In genomic region chr20:40275738-40276137, GRCh38 we compare ENCODE assay signal across 15 cellular contexts.
DNase-seq lines count a peak whose midpoint lies in the region; ATAC-seq and TF ChIP-seq lines count a peak whose summit lies in the region.
"Had no signal": no experiment of that assay in that cellular context is flagged by ENCODE, and none has a peak within 500 bp of the region (broad histone marks: within the 10 kb centered on the region; RNA-seq: fewer than 3 reads in every experiment).

No MANE protein-coding gene starts in this region.

- H2BK12ac ChIP-seq in neuronal stem cell (ENCODE audit: low read length), result no peak overlapping the region

- H4K91ac ChIP-seq in neuronal stem cell (ENCODE audit: low read depth, low read length, poor library complexity), result no peak overlapping the region

- H3K14ac ChIP-seq in neuronal stem cell (ENCODE audit: low read length), result no peak overlapping the region

- no peak overlapping the region for H3K4ac ChIP-seq in neuronal stem cell (ENCODE audit: low read length)

- peak overlapping the region; percentile 57 for H3K27ac Mint-ChIP-seq in endodermal cell

- no peak overlapping the region for H3K18ac ChIP-seq in neuronal stem cell (ENCODE audit: low read length)

- H3K9me3 ChIP-seq in endodermal cell (ENCODE audit: control insufficient read depth, low read length) (no peaks in the 10 kb centered on the region), neuronal stem cell (replicated peaks in 1 of 2; ENCODE audit: control insufficient read depth in 2 of 2, insufficient read depth in 1 of 2, low read depth in 1 of 2, low read length in 2 of 2) (peaks cover 0 to 2% of the 10 kb centered on the region in 2 donors), esophagus squamous epithelium (no peaks in the 10 kb centered on the region)
- H3K9me3 ChIP-seq: BLaER1 treated with 17β-estradiol and CSF1 and Interleukin-3, amounts not matched to agents 10 nM and 100 nM had no signal

- no peak overlapping the region for H2BK120ac ChIP-seq in neuronal stem cell (ENCODE audit: low read depth, low read length)

- peaks cover 87% of the 10 kb centered on the region for H3K4me1 Mint-ChIP-seq in endodermal cell

- H3K27me3 Mint-ChIP-seq in endodermal cell (ENCODE audit: insufficient read depth), result no peaks in the 10 kb centered on the region

- H3K27me3 ChIP-seq in endodermal cell (ENCODE audit: control insufficient read depth, insufficient read depth, low read length, poor library complexity, severe bottlenecking), result no peaks in the 10 kb centered on the region
- no peaks in the 10 kb centered on the region for H3K27me3 ChIP-seq in neuronal stem cell (ENCODE audit: control insufficient read depth in 3 of 3, insufficient read depth in 3 of 3, low read depth in 1 of 3, low read length in 3 of 3)
- no peaks in the 10 kb centered on the region for H3K27me3 ChIP-seq in esophagus squamous epithelium
- H3K27me3 ChIP-seq: BLaER1 treated with 17β-estradiol and CSF1 and Interleukin-3, amounts not matched to agents 10 nM and 100 nM had no signal

- H3K4me3 ChIP-seq in endodermal cell (ENCODE audit: low read length) (no peak overlapping the region), neuronal stem cell (ENCODE audit: low read length in 2 of 2) (no peak overlapping the region), esophagus squamous epithelium (no peak overlapping the region)
- H3K4me3 ChIP-seq: BLaER1 treated with 17β-estradiol and CSF1 and Interleukin-3, amounts not matched to agents 10 nM and 100 nM had no signal

- WGBS in endodermal cell (ENCODE audit: insufficient coverage in 1 of 2, insufficient read length in 1 of 2), 2 experiments, result 72 to 90% methylated on average over 3 to 10 of the region's 10 CpGs
- no CpG with 5 or more reads among the region's 10 CpGs for WGBS in neuronal stem cell (ENCODE audit: extremely low coverage in 2 of 2, insufficient read length in 2 of 2, insufficient replicate concordance in 1 of 2), 2 donors
- 89 to 93% methylated on average over 10 of the region's 10 CpGs for WGBS in esophagus squamous epithelium, 2 donors

- H3K36me3 ChIP-seq in endodermal cell (ENCODE audit: control insufficient read depth, insufficient read depth, low read length), result no peaks in the 10 kb centered on the region
- H3K36me3 ChIP-seq in neuronal stem cell (replicated peaks in 1 of 2; ENCODE audit: control insufficient read depth in 2 of 2, insufficient read depth in 2 of 2, low read length in 2 of 2), result no peaks in the 10 kb centered on the region
- H3K36me3 ChIP-seq in esophagus squamous epithelium, result no peaks in the 10 kb centered on the region
- H3K36me3 ChIP-seq: BLaER1 treated with 17β-estradiol and CSF1 and Interleukin-3, amounts not matched to agents 10 nM and 100 nM had no signal

- H3K23ac ChIP-seq in neuronal stem cell (ENCODE audit: low read depth, low read length, poor library complexity), result no peak overlapping the region

- no peaks in the 10 kb centered on the region for H3K9me3 Mint-ChIP-seq in endodermal cell

- intact Hi-C loops in esophagus squamous epithelium (cut with DNase I), result no loop called here

- no peak overlapping the region for H2AFZ ChIP-seq in neuronal stem cell (ENCODE audit: low read length)

- no peak overlapping the region for H2BK15ac ChIP-seq in neuronal stem cell (ENCODE audit: low read length)

- ATAC-seq in HG02588 (IDR thresholded peaks at IDR 0.05; ENCODE audit: unreplicated experiment), result no peak
- ATAC-seq: HCT116, HepG2, Panc1 had no signal

- H2BK5ac ChIP-seq in neuronal stem cell (ENCODE audit: low read length), result no peak overlapping the region

- H3K36me3 Mint-ChIP-seq in endodermal cell (ENCODE audit: low read depth), result peaks cover 6% of the 10 kb centered on the region

- no peaks in the 10 kb centered on the region for H3K79me1 ChIP-seq in neuronal stem cell (ENCODE audit: low read depth, low read length)

- H3K4me3 Mint-ChIP-seq in endodermal cell, result peak overlapping the region; percentile 24

- H3K27ac ChIP-seq in endodermal cell (ENCODE audit: low read depth, low read length) (no peak overlapping the region), neuronal stem cell (replicated peaks; ENCODE audit: low read length) (no peak overlapping the region), esophagus squamous epithelium (no peak overlapping the region)
- H3K27ac ChIP-seq: BLaER1 treated with 17β-estradiol and CSF1 and Interleukin-3, amounts not matched to agents 10 nM and 100 nM; KMS-11 had no signal

- H3K4me1 ChIP-seq in endodermal cell (ENCODE audit: control insufficient read depth, insufficient read depth, low read length), result peaks cover 31% of the 10 kb centered on the region
- peaks cover 0 to 16% of the 10 kb centered on the region in 2 donors for H3K4me1 ChIP-seq in neuronal stem cell (ENCODE audit: control insufficient read depth in 2 of 2, insufficient read depth in 1 of 2, low read depth in 1 of 2, low read length in 2 of 2)
- H3K4me1 ChIP-seq in esophagus squamous epithelium, result peaks cover 3 to 42% (median 28%) of the 10 kb centered on the region in 3 donors

- H2AK5ac ChIP-seq in neuronal stem cell (ENCODE audit: low read depth, low read length), result no peak overlapping the region

- TF ChIP-seq POLR2A in esophagus squamous epithelium (IDR thresholded peaks at IDR 0.05), result no peak

- TF ChIP-seq CTCF in endodermal cell (conservative IDR thresholded peaks at IDR 0.05) (no peak), esophagus squamous epithelium (IDR thresholded peaks at IDR 0.05) (no peak)

- H4K8ac ChIP-seq in neuronal stem cell (ENCODE audit: low read depth, low read length), result no peak overlapping the region

- H3K9ac ChIP-seq in endodermal cell (ENCODE audit: extremely low read depth, low read length, poor library complexity, severe bottlenecking) (no peak overlapping the region), neuronal stem cell (ENCODE audit: low read depth, low read length, poor library complexity) (no peak overlapping the region)
- H3K9ac ChIP-seq: BLaER1 treated with 17β-estradiol and CSF1 and Interleukin-3, amounts not matched to agents 10 nM and 100 nM; KMS-11 had no signal

- peak; percentile 74 for DNase-seq in D341Med (ENCODE audit: low spot score)
- peak; percentile 81 for DNase-seq in SK-N-DZ (ENCODE audit: low spot score)
- DNase-seq in endodermal cell, result peak; percentile 61
- DNase-seq in neuronal stem cell (ENCODE audit: low spot score), result peak; percentile 35
- DNase-seq in esophagus squamous epithelium (lab: John Stamatoyannopoulos, UW), result no peak
- no peak for DNase-seq in NCI-H2029 treated with DMSO at 0.1 percent for 48 hours (lab: John Stamatoyannopoulos, UW)
- DNase-seq in NK-92 (lab: John Stamatoyannopoulos, UW; ENCODE audit: unreplicated experiment), result no peak
- DNase-seq: 8988T, NCI-H1092 had no signal

- H3K4me2 ChIP-seq in neuronal stem cell (ENCODE audit: insufficient read depth, low read length, poor library complexity, severe bottlenecking), result no peak overlapping the region
- H3K4me2 ChIP-seq: KMS-11 had no signal

Comparison
In these comparisons a context has a peak if more than half of its experiments do, and no peak if none do; other contexts are left out.
1. DNase-seq: peak in D341Med (single experiment), SK-N-DZ (single experiment), endodermal cell (single experiment) and neuronal stem cell (single experiment); none in esophagus squamous epithelium (single experiment), NCI-H2029 treated with DMSO at 0.1 percent for 48 hours (single experiment) and NK-92 (single experiment).